In genomic region chr17:1709403-1709891, GRCh38 we compare ENCODE assay signal across 8 cellular contexts. TPM values are rescaled to one million over a fixed set of nuclear protein-coding genes. Genes with fewer than 3 reads are reported as not detected.
DNase-seq lines count a peak whose midpoint lies in the region; ATAC-seq and TF ChIP-seq lines count a peak whose summit lies in the region.

No MANE protein-coding gene starts in this region.

- TF ChIP-seq RAD21 in liver (IDR thresholded peaks at IDR 0.05), result peak in 1 of 2 donors; percentile 12

- H3K4me3 Mint-ChIP-seq in central memory CD8-positive, alpha-beta T cell, result peak overlapping the region; percentile 63

- H3K27me3 ChIP-seq in liver (ENCODE audit: control insufficient read depth in 4 of 4, insufficient read depth in 4 of 4, low read length in 3 of 4), result no peaks in the 10 kb centered on the region
- H3K27me3 ChIP-seq in tibial nerve, result no peaks in the 10 kb centered on the region

- TF ChIP-seq CTCF in liver (IDR thresholded peaks at IDR 0.05; ENCODE audit: low read depth, low read length, missing input control) (no peak), tibial nerve (IDR thresholded peaks at IDR 0.05) (no peak)

- H3K36me3 ChIP-seq in liver (ENCODE audit: control insufficient read depth in 4 of 4, insufficient read depth in 3 of 4, low read depth in 1 of 4, low read length in 3 of 4) (peaks cover 13 to 24% (median 16%) of the 10 kb centered on the region in 4 donors), tibial nerve (peaks cover 0 to 24% (median 0%) of the 10 kb centered on the region in 3 donors)

- TF ChIP-seq POLR2A in tibial nerve (IDR thresholded peaks at IDR 0.05), result no peak

- DNase-seq in activated CD8-positive, alpha-beta memory T cell treated with anti-CD3 and anti-CD28 coated beads, Interleukin-2, amount 50 U/mL, for 48 hours, result peak; percentile 53
- DNase-seq in activated CD8-positive, alpha-beta memory T cell treated with anti-CD3 and anti-CD28 coated beads for 24 hours, result no peak
- no peak for DNase-seq in central memory CD8-positive, alpha-beta T cell (ENCODE audit: low spot score in 2 of 2)
- DNase-seq in tibial nerve (ENCODE audit: low spot score in 2 of 2), result no peak
- no peak for DNase-seq in COLO668 (lab: John Stamatoyannopoulos, UW; ENCODE audit: unreplicated experiment)
- DNase-seq in T-helper 1 cell, result no peak

- H3K27ac ChIP-seq in liver (ENCODE audit: low read depth in 1 of 2, low read length in 2 of 2) (no peak overlapping the region), tibial nerve (peak overlapping the region; percentile 61 to 89 (median 86))

- no peak for ATAC-seq in central memory CD8-positive, alpha-beta T cell (replicated peaks; ENCODE audit: extremely low read depth, poor library complexity, severe bottlenecking)
- ATAC-seq in GM21529 (IDR thresholded peaks at IDR 0.05; ENCODE audit: unreplicated experiment), result no peak

- peak overlapping the region in 1 of 3 donors; percentile 81 for H3K4me3 ChIP-seq in liver (ENCODE audit: low read depth in 1 of 3, low read length in 3 of 3)
- H3K4me3 ChIP-seq in tibial nerve, result peak overlapping the region; percentile 47 to 73 (median 66)

- H3K4me1 Mint-ChIP-seq in central memory CD8-positive, alpha-beta T cell, result peaks cover 21% of the 10 kb centered on the region

- 24% methylated on average over 13 of the region's 13 CpGs for WGBS in liver
- WGBS in tibial nerve, 2 donors, result 18 to 19% methylated on average over 6 to 8 of the region's 13 CpGs

- no peaks in the 10 kb centered on the region for H3K9me3 Mint-ChIP-seq in central memory CD8-positive, alpha-beta T cell

- no peak overlapping the region for H3K9ac ChIP-seq in liver (ENCODE audit: low read depth in 1 of 2, low read length in 2 of 2)

- peaks cover 7% of the 10 kb centered on the region for H3K27me3 Mint-ChIP-seq in central memory CD8-positive, alpha-beta T cell

- H3K4me1 ChIP-seq in liver (ENCODE audit: control insufficient read depth in 4 of 4, insufficient read depth in 4 of 4, low read length in 3 of 4) (peaks cover 6 to 46% (median 15%) of the 10 kb centered on the region in 4 donors), tibial nerve (peaks cover 0 to 56% (median 28%) of the 10 kb centered on the region in 4 donors)

- H3K9me3 ChIP-seq in liver (ENCODE audit: control insufficient read depth in 4 of 4, low read length in 3 of 4), result no peaks in the 10 kb centered on the region
- H3K9me3 ChIP-seq in tibial nerve, result no peaks in the 10 kb centered on the region

- no peak overlapping the region for H3K27ac Mint-ChIP-seq in central memory CD8-positive, alpha-beta T cell (ENCODE audit: low read depth)

- peaks cover 5% of the 10 kb centered on the region for H3K36me3 Mint-ChIP-seq in central memory CD8-positive, alpha-beta T cell (ENCODE audit: insufficient read depth)

- TF ChIP-seq EP300 in tibial nerve (IDR thresholded peaks at IDR 0.05), result no peak

TF ChIP-seq in liver, 16 proteins besides CTCF, POLR2A, EP300 and RAD21:
- TF ChIP-seq RXRA (IDR thresholded peaks at IDR 0.05), result peak; percentile 62 to 70
- TF ChIP-seq REST (IDR thresholded peaks at IDR 0.05), result peak; percentile 16
- TF ChIP-seq HNF4A (conservative IDR thresholded peaks at IDR 0.05), result peak; percentile 47 to 51
- peak; percentile 25 for TF ChIP-seq SP1 (IDR thresholded peaks at IDR 0.05)
- TF ChIP-seq MAX (IDR thresholded peaks at IDR 0.05), result no peak
- TF ChIP-seq ZBTB33 (IDR thresholded peaks at IDR 0.05), result no peak
- no peak for TF ChIP-seq TAF1 (conservative IDR thresholded peaks at IDR 0.05)

RNA-seq across cellular contexts. Expression of gene TLCD2, which starts 0.7 kb away (rescaled TPM):
- 1 to 10 TPM; 1.2 to 7.3 TPM for total RNA-seq in liver
- 1 to 10 TPM; 2.6 to 4.3 TPM for polyA plus RNA-seq in liver
- 10 to 100 TPM in 3 of 4 donors, 1 to 10 TPM in 1; 7.5 to 11.8 (median 11.1) TPM for total RNA-seq in tibial nerve

RNA-seq across cellular contexts. Expression of gene WDR81, which starts 15.1 kb away (rescaled TPM):
- 10 to 100 TPM; 39.2 to 41.8 TPM for total RNA-seq in liver
- polyA plus RNA-seq in liver, result 10 to 100 TPM; 12.3 to 26.8 TPM
- total RNA-seq in tibial nerve, result 100 to 1,000 TPM in 2 of 4 donors, 10 to 100 TPM in 2; 54.4 to 111 (median 92.0) TPM

RNA-seq across cellular contexts. Expression of gene PRPF8, which starts 24.8 kb away (rescaled TPM):
- total RNA-seq in liver (100 to 1,000 TPM; 103 to 110 TPM), tibial nerve (100 to 1,000 TPM; 176 to 235 (median 194) TPM)
- polyA plus RNA-seq in liver, result 10 to 100 TPM; 50.2 to 61.1 TPM

RNA-seq across cellular contexts. Expression of gene SERPINF2, which starts 33.2 kb away (rescaled TPM):
- total RNA-seq in liver (100 to 1,000 TPM; 582 to 768 TPM), tibial nerve (10 to 100 TPM in 2 of 4 donors, 1 to 10 TPM in 2; 6.1 to 21.3 (median 11.4) TPM)
- 1,000 to 10,000 TPM in 1 of 2 donors, 100 to 1,000 TPM in 1; 477 to 1,248 TPM for polyA plus RNA-seq in liver

RNA-seq across cellular contexts. Expression of gene SERPINF1, which starts 52.4 kb away (rescaled TPM):
- total RNA-seq in liver (1,000 to 10,000 TPM in 1 of 2 donors, 100 to 1,000 TPM in 1; 319 to 1,105 TPM), tibial nerve (1,000 to 10,000 TPM in 1 of 4 donors, 100 to 1,000 TPM in 3; 720 to 2,221 (median 908) TPM)
- 100 to 1,000 TPM; 742 to 798 TPM for polyA plus RNA-seq in liver

Comparison
In these comparisons a context has a peak if more than half of its experiments do, and no peak if none do; other contexts are left out.
1. H3K27ac ChIP-seq: peak in tibial nerve (4 of 4); none in liver (0 of 2).